ENCODE assay signal across 32 cellular contexts in genomic region chr4:6520978-6521377, GRCh38. TPM values are rescaled to one million over a fixed set of nuclear protein-coding genes. Genes with fewer than 3 reads are reported as not detected.
"Had no signal": no experiment of that assay in that cellular context is flagged by ENCODE, and none has a peak within 500 bp of the region (broad histone marks: within the 10 kb centered on the region; RNA-seq: fewer than 3 reads in every experiment).

No MANE protein-coding gene starts in this region.

- H3K4me3 ChIP-seq: left lung, lower lobe of right lung, mucosa of descending colon, right atrium auricular region, right lobe of liver, skin epidermis, stomach, testis, thyroid gland, transverse colon, upper lobe of left lung, vagina had no signal

- H3K27ac ChIP-seq: left lung, lower lobe of right lung, parathyroid adenoma, right atrium auricular region, right lobe of liver, skin epidermis, stomach, testis, thyroid gland, transverse colon, upper lobe of left lung, vagina had no signal

- H3K9ac ChIP-seq: parathyroid adenoma had no signal

- H3K79me2 ChIP-seq: parathyroid adenoma had no signal

- H3K9me3 ChIP-seq: left lung, lower lobe of right lung, mucosa of descending colon, right atrium auricular region, right lobe of liver, testis, thyroid gland, transverse colon, upper lobe of left lung, vagina had no signal

- H3K36me3 ChIP-seq: left lung, lower lobe of right lung, right atrium auricular region, right lobe of liver, stomach, thyroid gland, transverse colon, upper lobe of left lung, vagina had no signal

- H3K4me1 ChIP-seq: left lung, lower lobe of right lung, parathyroid adenoma, right atrium auricular region, right lobe of liver, stomach, thyroid gland, transverse colon, upper lobe of left lung, vagina had no signal

- DNase-seq: hypothalamus; immature natural killer cell; kidney; left colon; left lung; lower lobe of right lung; mammary epithelial cell; mesenchymal stem cell; midbrain; naive thymus-derived CD4-positive, alpha-beta T cell; occipital lobe; right lobe of liver; stimulated activated CD4-positive, alpha-beta T cell treated with anti-CD3 and anti-CD28 coated beads, Interleukin-12 subunit alpha, Interleukin-12 subunit beta, amount 100 ng/mL, for 4 hours; stimulated activated CD4-positive, alpha-beta T cell treated with anti-CD3 and anti-CD28 coated beads, Interleukin-15, amount 100 ng/mL, for 24 hours; stimulated activated CD4-positive, alpha-beta T cell treated with anti-CD3 and anti-CD28 coated beads, Interleukin-2, amount 100 ng/mL, for 24 hours; stimulated activated CD4-positive, alpha-beta T cell treated with anti-CD3 and anti-CD28 coated beads, Interleukin-4, amount 100 ng/mL, for 1 hour; stimulated activated naive B cell treated with anti-CD40 and anti-IgM and Interleukin-4, amounts not matched to agents 10 μg/mL and 1 μg/mL and 100 μg/mL, for 72 hours; stimulated activated naive CD8-positive, alpha-beta T cell treated with anti-CD3 and anti-CD28 coated beads, Interleukin-15, Interleukin-2, amounts not matched to agents 100 U/mL and 50 U/mL, for 24 hours; stomach; testis; thyroid gland; transverse colon; upper lobe of left lung had no signal

- H3K27me3 ChIP-seq: right atrium auricular region, right lobe of liver, testis, thyroid gland, transverse colon, upper lobe of left lung, vagina had no signal

- ATAC-seq: left colon; left lung; lower lobe of right lung; mucosa of descending colon; naive thymus-derived CD4-positive, alpha-beta T cell; stimulated activated naive B cell treated with anti-CD40 and anti-IgM and Interleukin-4, amounts not matched to agents 10 μg/mL and 1 μg/mL and 100 μg/mL, for 72 hours; stimulated activated naive CD8-positive, alpha-beta T cell treated with anti-CD3 and anti-CD28 coated beads, Interleukin-15, Interleukin-2, amounts not matched to agents 100 U/mL and 50 U/mL, for 24 hours had no signal

- FAIRE-seq: islet of Langerhans, kidney had no signal

- H2AFZ ChIP-seq: parathyroid adenoma had no signal

RNA-seq across cellular contexts. Expression of gene PPP2R2C, which starts 48.6 kb away (rescaled TPM):
- total RNA-seq: lower lobe of right lung; naive thymus-derived CD4-positive, alpha-beta T cell; natural killer cell treated with Interleukin-12 subunit alpha and Interleukin-12 subunit beta and Interleukin-15 and Interleukin-18, amount 100 ng/mL, for 72 hours; osteocyte; pulmonary artery endothelial cell had no signal
- polyA plus RNA-seq: immature natural killer cell; naive thymus-derived CD4-positive, alpha-beta T cell had no signal
